Comparison of ENCODE assay signal across 1 cellular context in the genomic region with DNA sequence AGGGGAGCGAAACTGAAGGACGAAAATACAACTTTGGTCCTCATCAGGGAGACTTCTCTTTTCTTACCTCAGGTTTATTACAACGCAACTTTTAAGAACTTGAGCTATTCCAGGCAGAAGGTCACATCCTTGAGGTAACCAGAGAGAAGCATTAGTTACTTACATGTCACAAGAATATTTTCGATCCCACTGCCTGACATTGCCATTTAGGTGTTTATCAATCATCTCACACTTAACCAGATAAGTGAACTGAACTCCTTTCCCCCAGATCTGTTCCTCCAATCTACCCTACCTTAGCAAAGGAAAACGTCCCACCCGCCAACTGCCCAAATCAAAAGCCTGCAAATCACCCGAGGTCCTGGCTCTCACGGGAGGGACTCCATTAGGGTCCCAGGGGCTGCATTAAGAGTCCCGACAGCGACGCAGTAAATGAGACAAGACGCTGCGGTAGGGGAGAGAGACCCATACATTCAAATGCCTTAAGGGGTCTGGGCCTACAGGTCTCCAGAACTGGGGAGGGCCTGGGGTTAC.
TF ChIP-seq lines count a peak whose summit lies in the region.

No MANE protein-coding gene starts in this region.

TF ChIP-seq in SK-N-SH treated with all-trans-retinoic acid at 6 μM for 48 hours, 23 proteins besides CTCF, POLR2A, EP300 and RAD21 (continued from another document):
- TF ChIP-seq, protein P1, sequence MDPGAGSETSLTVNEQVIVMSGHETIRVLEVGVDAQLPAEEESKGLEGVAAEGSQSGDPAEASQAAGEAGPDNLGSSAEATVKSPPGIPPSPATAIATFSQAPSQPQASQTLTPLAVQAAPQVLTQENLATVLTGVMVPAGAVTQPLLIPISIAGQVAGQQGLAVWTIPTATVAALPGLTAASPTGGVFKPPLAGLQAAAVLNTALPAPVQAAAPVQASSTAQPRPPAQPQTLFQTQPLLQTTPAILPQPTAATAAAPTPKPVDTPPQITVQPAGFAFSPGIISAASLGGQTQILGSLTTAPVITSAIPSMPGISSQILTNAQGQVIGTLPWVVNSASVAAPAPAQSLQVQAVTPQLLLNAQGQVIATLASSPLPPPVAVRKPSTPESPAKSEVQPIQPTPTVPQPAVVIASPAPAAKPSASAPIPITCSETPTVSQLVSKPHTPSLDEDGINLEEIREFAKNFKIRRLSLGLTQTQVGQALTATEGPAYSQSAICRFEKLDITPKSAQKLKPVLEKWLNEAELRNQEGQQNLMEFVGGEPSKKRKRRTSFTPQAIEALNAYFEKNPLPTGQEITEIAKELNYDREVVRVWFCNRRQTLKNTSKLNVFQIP (CRISPR knock-in tag; IDR thresholded peaks at IDR 0.05; ENCODE audit: borderline replicate concordance, low read depth) = no peak
- TF ChIP-seq BACH2 (CRISPR knock-in tag; IDR thresholded peaks at IDR 0.05; ENCODE audit: borderline replicate concordance) (no peak), ZFP30 (CRISPR knock-in tag; IDR thresholded peaks at IDR 0.05) (no peak)
- TF ChIP-seq, protein P2, sequence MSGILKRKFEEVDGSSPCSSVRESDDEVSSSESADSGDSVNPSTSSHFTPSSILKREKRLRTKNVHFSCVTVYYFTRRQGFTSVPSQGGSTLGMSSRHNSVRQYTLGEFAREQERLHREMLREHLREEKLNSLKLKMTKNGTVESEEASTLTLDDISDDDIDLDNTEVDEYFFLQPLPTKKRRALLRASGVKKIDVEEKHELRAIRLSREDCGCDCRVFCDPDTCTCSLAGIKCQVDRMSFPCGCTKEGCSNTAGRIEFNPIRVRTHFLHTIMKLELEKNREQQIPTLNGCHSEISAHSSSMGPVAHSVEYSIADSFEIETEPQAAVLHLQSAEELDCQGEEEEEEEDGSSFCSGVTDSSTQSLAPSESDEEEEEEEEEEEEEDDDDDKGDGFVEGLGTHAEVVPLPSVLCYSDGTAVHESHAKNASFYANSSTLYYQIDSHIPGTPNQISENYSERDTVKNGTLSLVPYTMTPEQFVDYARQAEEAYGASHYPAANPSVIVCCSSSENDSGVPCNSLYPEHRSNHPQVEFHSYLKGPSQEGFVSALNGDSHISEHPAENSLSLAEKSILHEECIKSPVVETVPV (CRISPR knock-in tag; IDR thresholded peaks at IDR 0.05) = no peak
- TF ChIP-seq, protein P3, sequence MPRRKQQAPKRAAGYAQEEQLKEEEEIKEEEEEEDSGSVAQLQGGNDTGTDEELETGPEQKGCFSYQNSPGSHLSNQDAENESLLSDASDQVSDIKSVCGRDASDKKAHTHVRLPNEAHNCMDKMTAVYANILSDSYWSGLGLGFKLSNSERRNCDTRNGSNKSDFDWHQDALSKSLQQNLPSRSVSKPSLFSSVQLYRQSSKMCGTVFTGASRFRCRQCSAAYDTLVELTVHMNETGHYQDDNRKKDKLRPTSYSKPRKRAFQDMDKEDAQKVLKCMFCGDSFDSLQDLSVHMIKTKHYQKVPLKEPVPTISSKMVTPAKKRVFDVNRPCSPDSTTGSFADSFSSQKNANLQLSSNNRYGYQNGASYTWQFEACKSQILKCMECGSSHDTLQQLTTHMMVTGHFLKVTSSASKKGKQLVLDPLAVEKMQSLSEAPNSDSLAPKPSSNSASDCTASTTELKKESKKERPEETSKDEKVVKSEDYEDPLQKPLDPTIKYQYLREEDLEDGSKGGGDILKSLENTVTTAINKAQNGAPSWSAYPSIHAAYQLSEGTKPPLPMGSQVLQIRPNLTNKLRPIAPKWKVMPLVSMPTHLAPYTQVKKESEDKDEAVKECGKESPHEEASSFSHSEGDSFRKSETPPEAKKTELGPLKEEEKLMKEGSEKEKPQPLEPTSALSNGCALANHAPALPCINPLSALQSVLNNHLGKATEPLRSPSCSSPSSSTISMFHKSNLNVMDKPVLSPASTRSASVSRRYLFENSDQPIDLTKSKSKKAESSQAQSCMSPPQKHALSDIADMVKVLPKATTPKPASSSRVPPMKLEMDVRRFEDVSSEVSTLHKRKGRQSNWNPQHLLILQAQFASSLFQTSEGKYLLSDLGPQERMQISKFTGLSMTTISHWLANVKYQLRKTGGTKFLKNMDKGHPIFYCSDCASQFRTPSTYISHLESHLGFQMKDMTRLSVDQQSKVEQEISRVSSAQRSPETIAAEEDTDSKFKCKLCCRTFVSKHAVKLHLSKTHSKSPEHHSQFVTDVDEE (CRISPR knock-in tag; IDR thresholded peaks at IDR 0.05) = no peak
